Comparison of ENCODE assay signal across 8 cellular contexts in genomic region chr7:89623018-89623672, GRCh38.
DNase-seq lines count a peak whose midpoint lies in the region; TF ChIP-seq lines count a peak whose summit lies in the region.

No MANE protein-coding gene starts in this region.

- H3K79me2 ChIP-seq in osteoblast (ENCODE audit: insufficient read depth, low read length) = no peaks in the 10 kb centered on the region

- H3K9me3 ChIP-seq in HEK293 (ENCODE audit: control insufficient read depth, insufficient read depth, low read depth, low read length) = no peaks in the 10 kb centered on the region
- H3K9me3 ChIP-seq in osteoblast (ENCODE audit: low read depth, low read length) = no peaks in the 10 kb centered on the region

- no peak overlapping the region for H3K4me3 ChIP-seq in GM06990 (replicated peaks; ENCODE audit: low read depth, low read length)
- H3K4me3 ChIP-seq in HEK293 (ENCODE audit: low read depth, low read length) = no peak overlapping the region
- H3K4me3 ChIP-seq in fibroblast of mammary gland (ENCODE audit: control insufficient read depth, low read depth, low read length) = no peak overlapping the region
- H3K4me3 ChIP-seq in osteoblast (ENCODE audit: insufficient read depth, low read length) = no peak overlapping the region

- no peak overlapping the region for H3K4me2 ChIP-seq in osteoblast (ENCODE audit: insufficient read depth, low read length)

- POLR2A ChIA-PET in HEK293 (lab: Yijun Ruan, JAX) = no interaction called here

- no peaks in the 10 kb centered on the region for H3K36me3 ChIP-seq in GM06990 (ENCODE audit: control insufficient read depth, insufficient read depth, low read length)
- no peaks in the 10 kb centered on the region for H3K36me3 ChIP-seq in HEK293 (ENCODE audit: control insufficient read depth in 2 of 2, insufficient read depth in 1 of 2, low read length in 2 of 2)
- no peaks in the 10 kb centered on the region for H3K36me3 ChIP-seq in osteoblast (ENCODE audit: insufficient read depth, low read length)

- no peak overlapping the region for H3K27ac ChIP-seq in HEK293 (ENCODE audit: extremely low read depth, low read depth, low read length)
- H3K27ac ChIP-seq in osteoblast (ENCODE audit: low read depth, low read length) = no peak overlapping the region

- H3K27me3 ChIP-seq in GM06990 (replicated peaks; ENCODE audit: control insufficient read depth, insufficient read depth, low read length) (no peaks in the 10 kb centered on the region), osteoblast (ENCODE audit: insufficient read depth, low read length) (no peaks in the 10 kb centered on the region)

- CTCF ChIA-PET in HEK293 (lab: Yijun Ruan, JAX) = interaction anchor here (0.6 to 2.1 kb wide), 11 partner anchors 9 to 1365 kb away, joined by 3 to 12 read pairs (median 3); no protein-coding TSS in a partner anchor

- H4K20me1 ChIP-seq in osteoblast (ENCODE audit: insufficient read depth, low read length) = no peaks in the 10 kb centered on the region

- TF ChIP-seq CTCF in GM06990 (IDR thresholded peaks at IDR 0.05; ENCODE audit: insufficient read depth, low read length, poor library complexity, severe bottlenecking) = peak; percentile 70
- no peak for TF ChIP-seq CTCF in HEK293 (tag by site-specific recombination; IDR thresholded peaks at IDR 0.05)
- TF ChIP-seq CTCF in fibroblast of mammary gland (conservative IDR thresholded peaks at IDR 0.05; ENCODE audit: control insufficient read depth, insufficient read depth, low read depth, low read length) = peak; percentile 77
- peak; percentile 46 for TF ChIP-seq CTCF in osteoblast (IDR thresholded peaks at IDR 0.05; ENCODE audit: extremely low read depth, low read depth, low read length)

- H3K4me1 ChIP-seq in HEK293 (ENCODE audit: control insufficient read depth, insufficient read depth, low read length) (no peaks in the 10 kb centered on the region), osteoblast (ENCODE audit: insufficient read depth, low read length) (no peaks in the 10 kb centered on the region)

- DNase-seq in A172 (ENCODE audit: low spot score) = peak; percentile 53
- DNase-seq in GM06990 (ENCODE audit: extremely low read depth, insufficient read length) = no peak
- peak; percentile 5 for DNase-seq in LHCN-M2 (ENCODE audit: low read depth)
- DNase-seq in SHP77 treated with DMSO at 0.1 percent for 48 hours (lab: John Stamatoyannopoulos, UW) = peak; percentile 65
- peak; percentile 48 for DNase-seq in fibroblast of mammary gland (ENCODE audit: low read depth)
- DNase-seq in osteoblast (ENCODE audit: insufficient read length, low spot score, missing footprints) = no peak
- DNase-seq in central memory CD4-positive, alpha-beta T cell = no peak

- no peak overlapping the region for H2AFZ ChIP-seq in osteoblast (ENCODE audit: low read length)

TF ChIP-seq in HEK293, 187 proteins besides CTCF, POLR2A, EP300 and RAD21:
- TF ChIP-seq, protein P1, sequence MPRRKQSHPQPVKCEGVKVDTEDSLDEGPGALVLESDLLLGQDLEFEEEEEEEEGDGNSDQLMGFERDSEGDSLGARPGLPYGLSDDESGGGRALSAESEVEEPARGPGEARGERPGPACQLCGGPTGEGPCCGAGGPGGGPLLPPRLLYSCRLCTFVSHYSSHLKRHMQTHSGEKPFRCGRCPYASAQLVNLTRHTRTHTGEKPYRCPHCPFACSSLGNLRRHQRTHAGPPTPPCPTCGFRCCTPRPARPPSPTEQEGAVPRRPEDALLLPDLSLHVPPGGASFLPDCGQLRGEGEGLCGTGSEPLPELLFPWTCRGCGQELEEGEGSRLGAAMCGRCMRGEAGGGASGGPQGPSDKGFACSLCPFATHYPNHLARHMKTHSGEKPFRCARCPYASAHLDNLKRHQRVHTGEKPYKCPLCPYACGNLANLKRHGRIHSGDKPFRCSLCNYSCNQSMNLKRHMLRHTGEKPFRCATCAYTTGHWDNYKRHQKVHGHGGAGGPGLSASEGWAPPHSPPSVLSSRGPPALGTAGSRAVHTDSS (tag by site-specific recombination; IDR thresholded peaks at IDR 0.05) = no peak
- TF ChIP-seq ZNF654 (tag by site-specific recombination; IDR thresholded peaks at IDR 0.05; ENCODE audit: low read depth) = peak; percentile 62

Comparison
In these comparisons a context has a peak if more than half of its experiments do, and no peak if none do; other contexts are left out.
1. DNase-seq: peak in A172 (single experiment), LHCN-M2 (single experiment), SHP77 treated with DMSO at 0.1 percent for 48 hours (single experiment) and fibroblast of mammary gland (single experiment); none in GM06990 (single experiment), osteoblast (single experiment) and central memory CD4-positive, alpha-beta T cell (single experiment).